1 cellular context compared by ENCODE assay signal in the genomic region with DNA sequence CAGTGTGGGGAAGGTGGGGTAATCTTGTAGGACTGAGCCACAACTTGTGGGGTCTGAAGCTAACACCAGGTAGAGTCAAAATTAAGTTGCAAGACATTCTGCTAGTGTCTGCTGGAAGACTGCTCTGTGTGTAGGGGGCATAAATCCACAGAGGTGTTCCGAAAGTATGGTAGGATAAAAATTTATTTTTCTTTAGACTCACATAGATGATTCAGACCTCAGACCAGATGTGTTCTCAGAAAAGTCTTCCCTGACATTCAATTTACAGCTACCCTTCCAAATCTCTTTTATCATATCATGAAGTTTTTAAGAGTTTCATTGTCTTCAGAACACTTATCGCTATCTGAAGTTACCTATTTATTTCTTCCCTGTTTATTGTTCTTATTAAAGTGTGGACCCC.
TF ChIP-seq lines count a peak whose summit lies in the region.

No MANE protein-coding gene starts in this region.

TF ChIP-seq in IMR-90, 13 proteins besides CTCF, POLR2A, EP300 and RAD21:
- TF ChIP-seq, protein P1, sequence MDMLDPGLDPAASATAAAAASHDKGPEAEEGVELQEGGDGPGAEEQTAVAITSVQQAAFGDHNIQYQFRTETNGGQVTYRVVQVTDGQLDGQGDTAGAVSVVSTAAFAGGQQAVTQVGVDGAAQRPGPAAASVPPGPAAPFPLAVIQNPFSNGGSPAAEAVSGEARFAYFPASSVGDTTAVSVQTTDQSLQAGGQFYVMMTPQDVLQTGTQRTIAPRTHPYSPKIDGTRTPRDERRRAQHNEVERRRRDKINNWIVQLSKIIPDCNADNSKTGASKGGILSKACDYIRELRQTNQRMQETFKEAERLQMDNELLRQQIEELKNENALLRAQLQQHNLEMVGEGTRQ (IDR thresholded peaks at IDR 0.05; ENCODE audit: low read depth, low read length), result no peak
- TF ChIP-seq MAFK (IDR thresholded peaks at IDR 0.05; ENCODE audit: low read depth, low read length) (no peak), CHD1 (IDR thresholded peaks at IDR 0.05; ENCODE audit: low read depth, low read length) (no peak), MXI1 (IDR thresholded peaks at IDR 0.05; ENCODE audit: borderline replicate concordance, low read depth, low read length) (no peak), CEBPB (IDR thresholded peaks at IDR 0.05; ENCODE audit: low read depth, low read length) (no peak), RCOR1 (IDR thresholded peaks at IDR 0.05; ENCODE audit: insufficient replicate concordance, low read length) (no peak), MAZ (IDR thresholded peaks at IDR 0.05; ENCODE audit: borderline replicate concordance, low read depth, low read length) (no peak), NFE2L2 (IDR thresholded peaks at IDR 0.05; ENCODE audit: low read depth, low read length) (no peak), FOS (IDR thresholded peaks at IDR 0.05; ENCODE audit: low read depth, low read length) (no peak), BHLHE40 (IDR thresholded peaks at IDR 0.05; ENCODE audit: low read depth, low read length) (no peak), RFX5 (IDR thresholded peaks at IDR 0.05; ENCODE audit: low read depth, low read length) (no peak)
TF ChIP-seq in IMR-90: peak in this region for 0.
